In genomic region chr17:14737984-14738651, GRCh38 we compare ENCODE assay signal across 1 cellular context.
TF ChIP-seq lines count a peak whose summit lies in the region.

No MANE protein-coding gene starts in this region.

TF ChIP-seq in HepG2, 621 proteins besides CTCF, POLR2A, EP300 and RAD21 (continued from another document and continues in another):
- TF ChIP-seq TFAP4 (IDR thresholded peaks at IDR 0.05; ENCODE audit: borderline replicate concordance, low read depth) (peak; percentile 35; the same call in 1 of the 2 replicates), CBFB (CRISPR knock-in tag; IDR thresholded peaks at IDR 0.05) (no peak), ZNF678 (CRISPR knock-in tag; IDR thresholded peaks at IDR 0.05) (no peak), KLF11 (CRISPR knock-in tag; IDR thresholded peaks at IDR 0.05) (0 out of 2 replicates have a peak, but pooled peaks have one; percentile 26), ZNF788 (CRISPR knock-in tag; IDR thresholded peaks at IDR 0.05; ENCODE audit: borderline replicate concordance) (peak; percentile 55; the same call in 1 of the 2 replicates), ZNF530 (CRISPR knock-in tag; IDR thresholded peaks at IDR 0.05; ENCODE audit: low read depth) (no peak), MAFK (conservative IDR thresholded peaks at IDR 0.05 in 1 of 2, IDR thresholded peaks at IDR 0.05 in 1 of 2; ENCODE audit: low read length in 2 of 2) (peak; percentile 81 to 95), HNF1A (IDR thresholded peaks at IDR 0.05; ENCODE audit: low read depth) (no peak), HNF1A (CRISPR knock-in tag; IDR thresholded peaks at IDR 0.05; ENCODE audit: borderline replicate concordance) (peak; percentile 36; the same call in 1 of the 2 replicates), NFATC3 (CRISPR knock-in tag; IDR thresholded peaks at IDR 0.05) (no peak), ZNF251 (CRISPR knock-in tag; IDR thresholded peaks at IDR 0.05) (no peak), TRIM24 (CRISPR knock-in tag; IDR thresholded peaks at IDR 0.05) (peak; percentile 88; the same call in 1 of the 2 replicates), HMG20A (CRISPR knock-in tag; IDR thresholded peaks at IDR 0.05; ENCODE audit: borderline replicate concordance) (peak; percentile 82; the same call in 1 of the 2 replicates), MTF2 (CRISPR knock-in tag; IDR thresholded peaks at IDR 0.05; ENCODE audit: borderline replicate concordance) (0 out of 2 replicates have a peak, but pooled peaks have one; percentile 56), USF2 (IDR thresholded peaks at IDR 0.05; ENCODE audit: low read depth, low read length) (no peak), USF2 (CRISPR knock-in tag; IDR thresholded peaks at IDR 0.05; ENCODE audit: borderline replicate concordance) (no peak), PRDM15 (CRISPR knock-in tag; IDR thresholded peaks at IDR 0.05) (no peak), CREM (IDR thresholded peaks at IDR 0.05) (peak; percentile 68), CREM (CRISPR knock-in tag; IDR thresholded peaks at IDR 0.05) (no peak), ZNF605 (CRISPR knock-in tag; IDR thresholded peaks at IDR 0.05) (peak; percentile 19; the same call in 1 of the 2 replicates), ZSCAN5A (CRISPR knock-in tag; IDR thresholded peaks at IDR 0.05; ENCODE audit: borderline replicate concordance) (no peak), ZNF878 (CRISPR knock-in tag; IDR thresholded peaks at IDR 0.05) (peak; percentile 79; the same call in 1 of the 2 replicates), SOX13 (IDR thresholded peaks at IDR 0.05) (0 out of 2 replicates have a peak, but pooled peaks have one; percentile 32), SOX13 (CRISPR knock-in tag; conservative IDR thresholded peaks at IDR 0.05 in 1 of 2, IDR thresholded peaks at IDR 0.05 in 1 of 2) (peak in 1 of 2 experiments; percentile 67; a peak in 2 of 4 replicates), ESRRA (CRISPR knock-in tag; IDR thresholded peaks at IDR 0.05; ENCODE audit: low read depth) (peak; percentile 69; the same call in 1 of the 2 replicates), NFE2L1 (CRISPR knock-in tag; IDR thresholded peaks at IDR 0.05; ENCODE audit: borderline replicate concordance) (peak; percentile 70; the same call in 1 of the 2 replicates), SPEN (CRISPR knock-in tag; IDR thresholded peaks at IDR 0.05; ENCODE audit: low read depth) (0 out of 2 replicates have a peak, but pooled peaks have one; percentile 10), FOXO1 (CRISPR knock-in tag; IDR thresholded peaks at IDR 0.05) (peak; percentile 85; the same call in 1 of the 2 replicates), ZNF207 (IDR thresholded peaks at IDR 0.05; ENCODE audit: borderline replicate concordance) (no peak), CREB3 (CRISPR knock-in tag; IDR thresholded peaks at IDR 0.05) (no peak), ZNF644 (CRISPR knock-in tag; IDR thresholded peaks at IDR 0.05; ENCODE audit: low read depth) (peak; percentile 89), ZNF317 (CRISPR knock-in tag; IDR thresholded peaks at IDR 0.05) (0 out of 2 replicates have a peak, but pooled peaks have one; percentile 38), ZNF792 (CRISPR knock-in tag; IDR thresholded peaks at IDR 0.05) (peak; percentile 88), ZFY (CRISPR knock-in tag; IDR thresholded peaks at IDR 0.05) (peak; percentile 29; the same call in 1 of the 2 replicates), ZNF891 (CRISPR knock-in tag; IDR thresholded peaks at IDR 0.05) (0 out of 2 replicates have a peak, but pooled peaks have one; percentile 41), AFF4 (CRISPR knock-in tag; IDR thresholded peaks at IDR 0.05) (no peak), ZNF580 (CRISPR knock-in tag; IDR thresholded peaks at IDR 0.05; ENCODE audit: borderline replicate concordance, low read depth) (peak; percentile 52; the same call in 1 of the 2 replicates), ZNF280D (CRISPR knock-in tag; IDR thresholded peaks at IDR 0.05) (peak; percentile 62; the same call in 1 of the 2 replicates)
